In the genomic region with DNA sequence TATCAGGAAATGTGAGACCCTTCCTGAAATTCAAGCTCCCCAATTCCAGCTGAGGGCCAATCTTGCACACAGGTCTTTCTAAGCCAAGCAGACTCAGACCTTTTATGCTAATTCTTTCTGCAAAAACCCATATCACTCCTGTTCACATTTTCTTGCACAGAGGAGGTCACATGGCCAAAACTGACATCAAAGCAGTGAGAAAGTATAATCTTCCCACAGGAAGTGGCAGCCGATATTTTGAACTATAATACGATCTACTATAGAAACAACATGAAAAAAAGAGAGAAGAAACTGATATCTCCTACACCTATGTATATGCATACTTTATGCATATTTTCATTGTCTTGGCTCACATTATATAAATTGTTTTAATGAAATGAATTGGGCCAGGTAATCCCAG, we compare ENCODE assay signal across 23 cellular contexts.
DNase-seq lines count a peak whose midpoint lies in the region; ATAC-seq and TF ChIP-seq lines count a peak whose summit lies in the region.
"Had no signal": no experiment of that assay in that cellular context is flagged by ENCODE, and none has a peak within 500 bp of the region (broad histone marks: within the 10 kb centered on the region; RNA-seq: fewer than 3 reads in every experiment).

No MANE protein-coding gene starts in this region.

- peak overlapping the region; percentile 84 for H2AFZ ChIP-seq in OCI-LY7 (ENCODE audit: low read length)

- no peaks in the 10 kb centered on the region for H3K27me3 ChIP-seq in spleen (replicated peaks in 1 of 7)
- H3K27me3 ChIP-seq: brain microvascular endothelial cell, colonic mucosa, upper lobe of left lung had no signal

- H3K9me3 Mint-ChIP-seq in activated naive CD4-positive, alpha-beta T cell treated with anti-CD3 and anti-CD28 coated beads, Interleukin-2, amount 50 U/mL, for 72 hours = peaks cover 0 to under 1% of the 10 kb centered on the region in 2 donors
- peaks cover 3% of the 10 kb centered on the region for H3K9me3 Mint-ChIP-seq in activated naive CD8-positive, alpha-beta T cell treated with anti-CD3 and anti-CD28 coated beads, Interleukin-2, amount 50 U/mL, for 24 hours

- H3K36me3 ChIP-seq in OCI-LY7 (ENCODE audit: insufficient read depth, low read length) (no peaks in the 10 kb centered on the region; the same call in 1 of the 2 replicates), spleen (no peaks in the 10 kb centered on the region)
- H3K36me3 ChIP-seq: brain microvascular endothelial cell, colonic mucosa, upper lobe of left lung had no signal

- BruUV-seq in OCI-LY7 (replicated peaks; lab: Mats Ljungman, UMichigan) = no TSS peak

- no peak overlapping the region for H3K4me3 Mint-ChIP-seq in activated naive CD8-positive, alpha-beta T cell treated with anti-CD3 and anti-CD28 coated beads, Interleukin-2, amount 50 U/mL, for 24 hours

- no peaks in the 10 kb centered on the region for H4K20me1 ChIP-seq in OCI-LY7 (ENCODE audit: insufficient read depth, low read length)

- H3K4me1 Mint-ChIP-seq in activated naive CD8-positive, alpha-beta T cell treated with anti-CD3 and anti-CD28 coated beads, Interleukin-2, amount 50 U/mL, for 24 hours = peaks cover 74% of the 10 kb centered on the region

- 23 to 50% (median 41%) methylated on average over 2 of the region's 2 CpGs for WGBS in spleen, 5 donors

- DNase-seq in activated naive CD4-positive, alpha-beta T cell treated with anti-CD3 and anti-CD28 coated beads, Interleukin-2, amount 50 U/mL, for 72 hours (ENCODE audit: low spot score in 2 of 2) = no peak
- no peak for DNase-seq in activated naive CD4-positive, alpha-beta T cell (lab: John Stamatoyannopoulos, UW)
- no peak for DNase-seq in OCI-LY7 (ENCODE audit: low spot score)
- DNase-seq in activated naive CD8-positive, alpha-beta T cell treated with anti-CD3 and anti-CD28 coated beads, Interleukin-2, amount 50 U/mL, for 24 hours = no peak
- DNase-seq in spleen = no peak
- DNase-seq in NCI-H1092 treated with DMSO at 0.1 percent for 48 hours (lab: John Stamatoyannopoulos, UW) = no peak
- no peak for DNase-seq in GDM1 (lab: John Stamatoyannopoulos, UW)
- DNase-seq: activated CD4-positive, CD25-positive, alpha-beta regulatory T cell treated with anti-CD3 and anti-CD28 coated beads, Interleukin-2, amount 50 U/mL, for 72 hours; brain microvascular endothelial cell; colonic mucosa; DMS79; HCEC 1CT; head of caudate nucleus; Kasumi-1; NCI-H1105; NCI-H2081 treated with DMSO at 0.1 percent for 48 hours; psoas muscle; stimulated activated CD4-positive, alpha-beta T cell treated with anti-CD3 and anti-CD28 coated beads, Interleukin-2, amount 100 ng/mL, for 48 hours; upper lobe of left lung had no signal

- H3K4me1 ChIP-seq in OCI-LY7 (ENCODE audit: insufficient read depth, low read length, poor library complexity, severe bottlenecking) (peaks cover 38% of the 10 kb centered on the region), spleen (peaks cover 0 to 53% (median 9%) of the 10 kb centered on the region in 6 donors)
- H3K4me1 ChIP-seq: colonic mucosa, psoas muscle had no signal

- H3K79me2 ChIP-seq in OCI-LY7 (ENCODE audit: insufficient read depth, low read depth, low read length) = no peaks in the 10 kb centered on the region

- H3K4me3 ChIP-seq in OCI-LY7 (ENCODE audit: low read depth, low read length, poor library complexity, severe bottlenecking) (no peak overlapping the region), spleen (peak overlapping the region in 1 of 8 donors; percentile 17)
- H3K4me3 ChIP-seq: colonic mucosa, psoas muscle, upper lobe of left lung had no signal

- peak; percentile 19 to 39 for ATAC-seq in activated naive CD4-positive, alpha-beta T cell treated with anti-CD3 and anti-CD28 coated beads, Interleukin-2, amount 50 U/mL, for 72 hours
- ATAC-seq in activated naive CD8-positive, alpha-beta T cell treated with anti-CD3 and anti-CD28 coated beads, Interleukin-2, amount 50 U/mL, for 24 hours = no peak
- no peak for ATAC-seq in GM19467 (IDR thresholded peaks at IDR 0.05; ENCODE audit: unreplicated experiment)
- ATAC-seq: left lobe of liver, psoas muscle, SK-N-SH treated with all-trans-retinoic acid at 6 μM for 48 hours had no signal

- H3K9me3 ChIP-seq in OCI-LY7 (ENCODE audit: low read length) (peaks cover 18% of the 10 kb centered on the region), spleen (peaks cover 0 to 9% (median 0%) of the 10 kb centered on the region in 8 donors)
- H3K9me3 ChIP-seq: colonic mucosa, upper lobe of left lung had no signal

- H3K27me3 Mint-ChIP-seq in activated naive CD8-positive, alpha-beta T cell treated with anti-CD3 and anti-CD28 coated beads, Interleukin-2, amount 50 U/mL, for 24 hours = no peaks in the 10 kb centered on the region

- H3K27ac Mint-ChIP-seq in activated naive CD4-positive, alpha-beta T cell treated with anti-CD3 and anti-CD28 coated beads, Interleukin-2, amount 50 U/mL, for 72 hours = peak overlapping the region in 1 of 2 donors; percentile 7
- peak overlapping the region; percentile 41 for H3K27ac Mint-ChIP-seq in activated naive CD8-positive, alpha-beta T cell treated with anti-CD3 and anti-CD28 coated beads, Interleukin-2, amount 50 U/mL, for 24 hours

- POLR2A ChIA-PET in OCI-LY7 (lab: Charles Lee) = no interaction called here

- H3K9me2 ChIP-seq in OCI-LY7 (ENCODE audit: insufficient read depth, low read length) = no peaks in the 10 kb centered on the region

- TF ChIP-seq POLR2A in spleen (IDR thresholded peaks at IDR 0.05) = no peak

- H3K27ac ChIP-seq in OCI-LY7 (ENCODE audit: low read depth, low read length, poor library complexity, severe bottlenecking) (no peak overlapping the region), spleen (peak overlapping the region in 5 of 8 donors; percentile 23 to 64 (median 56))
- H3K27ac ChIP-seq: brain microvascular endothelial cell, colonic mucosa, psoas muscle, RWPE1, upper lobe of left lung had no signal

- H3K4me2 ChIP-seq in OCI-LY7 (ENCODE audit: low read length) = no peak overlapping the region

- CTCF ChIA-PET in OCI-LY7 (lab: Charles Lee; ENCODE audit: unreplicated experiment) = interaction anchor here (1.1 kb wide), 1 partner anchor 47 kb away, joined by 3 read pairs; no protein-coding TSS in a partner anchor

- H3K36me3 Mint-ChIP-seq in activated naive CD4-positive, alpha-beta T cell treated with anti-CD3 and anti-CD28 coated beads, Interleukin-2, amount 50 U/mL, for 72 hours = no peaks in the 10 kb centered on the region
- no peaks in the 10 kb centered on the region for H3K36me3 Mint-ChIP-seq in activated naive CD8-positive, alpha-beta T cell treated with anti-CD3 and anti-CD28 coated beads, Interleukin-2, amount 50 U/mL, for 24 hours (ENCODE audit: low read depth)

- intact Hi-C loops in OCI-LY7 (cut with micrococcal nuclease; ENCODE audit: unreplicated experiment) = loop anchor here (10.0 kb wide), 1 partner anchor 120 kb away; no protein-coding TSS in a partner anchor
- intact Hi-C loops in spleen (cut with DNase I; ENCODE audit: low total_unique reads) = no loop called here

- no peak for TF ChIP-seq CTCF in OCI-LY7 (conservative IDR thresholded peaks at IDR 0.05; ENCODE audit: low read length)
- no peak for TF ChIP-seq CTCF in spleen (IDR thresholded peaks at IDR 0.05 in 8 of 11, conservative IDR thresholded peaks at IDR 0.05 in 3 of 11)

Comparison
In these comparisons a context has a peak if more than half of its experiments do, and no peak if none do; other contexts are left out.
1. ATAC-seq: peak in activated naive CD4-positive, alpha-beta T cell treated with anti-CD3 and anti-CD28 coated beads, Interleukin-2, amount 50 U/mL, for 72 hours (2 of 2); none in activated naive CD8-positive, alpha-beta T cell treated with anti-CD3 and anti-CD28 coated beads, Interleukin-2, amount 50 U/mL, for 24 hours (single experiment) and GM19467 (single experiment).